Comparison of ENCODE assay signal across 22 cellular contexts in the genomic region with DNA sequence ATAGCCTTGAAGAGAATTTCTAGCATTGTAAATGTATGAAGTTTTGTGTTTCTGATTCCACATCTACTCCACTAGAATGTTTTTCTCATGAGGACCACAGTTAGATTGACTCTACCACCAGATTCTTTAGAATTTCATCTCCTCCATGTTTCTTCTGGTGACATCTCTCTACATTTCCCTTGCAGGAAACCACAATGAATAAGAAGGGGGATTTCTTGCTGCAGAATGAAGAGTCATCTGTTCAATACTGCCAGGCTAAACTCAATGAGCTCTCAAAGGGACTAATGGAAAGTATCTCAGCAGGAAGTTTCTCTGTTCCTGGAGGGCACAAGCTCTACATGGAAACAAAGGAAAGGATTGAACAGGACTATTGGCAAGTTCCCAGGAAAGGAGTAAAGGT. TPM values are rescaled to one million over a fixed set of nuclear protein-coding genes. Genes with fewer than 3 reads are reported as not detected.
"Had no signal": no experiment of that assay in that cellular context is flagged by ENCODE, and none has a peak within 500 bp of the region (broad histone marks: within the 10 kb centered on the region; RNA-seq: fewer than 3 reads in every experiment).

No MANE protein-coding gene starts in this region.

- H3K4me3 ChIP-seq: dorsolateral prefrontal cortex, heart left ventricle, spleen had no signal

- H3K9me3 Mint-ChIP-seq: nephron progenitor cell; stimulated activated naive B cell treated with anti-CD40 and anti-IgM and Interleukin-4, amounts not matched to agents 10 μg/mL and 1 μg/mL and 100 μg/mL, for 72 hours had no signal

- DNase-seq: cortex of kidney; dorsolateral prefrontal cortex; effector CD8-positive, alpha-beta T cell; heart left ventricle; hippocampal formation; kidney glomerular epithelial cell; mammary epithelial cell; naive thymus-derived CD4-positive, alpha-beta T cell; nephron progenitor cell; posterior cingulate gyrus; spleen; stimulated activated CD4-positive, alpha-beta T cell treated with anti-CD3 and anti-CD28 coated beads, Interleukin-15, amount 100 ng/mL, for 24 hours; stimulated activated CD4-positive, alpha-beta T cell treated with anti-CD3 and anti-CD28 coated beads, Interleukin-1b, Interleukin-23, amount 100 ng/mL, for 48 hours; stimulated activated CD4-positive, alpha-beta T cell treated with anti-CD3 and anti-CD28 coated beads, Interleukin-4, amount 100 ng/mL, for 24 hours; stimulated activated naive B cell treated with anti-CD40 and anti-IgM and Interleukin-4, amounts not matched to agents 10 μg/mL and 1 μg/mL and 100 μg/mL, for 72 hours; trophoblast cell had no signal

- H3K4me1 ChIP-seq: spleen had no signal

- H3K27ac ChIP-seq: dorsolateral prefrontal cortex, heart left ventricle, spleen had no signal

- H3K27me3 Mint-ChIP-seq: naive thymus-derived CD4-positive, alpha-beta T cell; stimulated activated naive B cell treated with anti-CD40 and anti-IgM and Interleukin-4, amounts not matched to agents 10 μg/mL and 1 μg/mL and 100 μg/mL, for 72 hours had no signal

- H3K4me1 Mint-ChIP-seq: nephron progenitor cell had no signal

- ATAC-seq: heart left ventricle; naive thymus-derived CD4-positive, alpha-beta T cell; sciatic nerve; stimulated activated naive B cell treated with anti-CD40 and anti-IgM and Interleukin-4, amounts not matched to agents 10 μg/mL and 1 μg/mL and 100 μg/mL, for 72 hours had no signal

- H3K27ac Mint-ChIP-seq: nephron progenitor cell; stimulated activated naive B cell treated with anti-CD40 and anti-IgM and Interleukin-4, amounts not matched to agents 10 μg/mL and 1 μg/mL and 100 μg/mL, for 72 hours had no signal

- H3K27me3 ChIP-seq: dorsolateral prefrontal cortex, heart left ventricle, spleen had no signal

- H3K4me3 Mint-ChIP-seq: naive thymus-derived CD4-positive, alpha-beta T cell; nephron progenitor cell; stimulated activated naive B cell treated with anti-CD40 and anti-IgM and Interleukin-4, amounts not matched to agents 10 μg/mL and 1 μg/mL and 100 μg/mL, for 72 hours had no signal

- H3K36me3 ChIP-seq: heart left ventricle, spleen had no signal

- H3K9me3 ChIP-seq: heart left ventricle, spleen had no signal

- H3K36me3 Mint-ChIP-seq: stimulated activated naive B cell treated with anti-CD40 and anti-IgM and Interleukin-4, amounts not matched to agents 10 μg/mL and 1 μg/mL and 100 μg/mL, for 72 hours had no signal

RNA-seq across cellular contexts. Expression of a gene that starts 18.6 kb away (rescaled TPM):
- total RNA-seq: glomerular endothelial cell, mesenteric fat pad, osteocyte, pulmonary artery endothelial cell, sciatic nerve, skeletal muscle tissue had no signal
